Comparison of ENCODE assay signal across 21 cellular contexts in the genomic region with DNA sequence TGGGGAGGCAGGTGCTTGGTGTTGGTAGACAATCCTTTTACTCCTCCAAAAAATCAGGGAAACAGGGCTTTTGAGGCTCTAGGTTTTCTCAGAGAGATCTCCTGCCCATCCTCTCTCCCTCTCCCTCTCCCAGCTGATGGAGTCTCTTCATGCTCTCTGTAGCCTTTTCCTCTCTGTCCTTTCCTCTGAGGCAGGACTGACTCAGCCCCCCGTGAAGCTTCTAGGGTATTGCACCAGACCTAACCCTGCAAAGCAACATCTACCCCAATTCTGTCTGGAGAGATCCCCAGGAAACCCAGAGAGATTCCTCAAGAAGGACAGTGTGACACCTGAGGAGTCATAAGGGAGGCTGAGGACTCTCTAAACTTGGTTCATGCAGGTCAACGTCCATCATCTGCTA.
"Had no signal": no experiment of that assay in that cellular context is flagged by ENCODE, and none has a peak within 500 bp of the region (broad histone marks: within the 10 kb centered on the region; RNA-seq: fewer than 3 reads in every experiment).

No MANE protein-coding gene starts in this region.

- H3K36me3 ChIP-seq: heart right ventricle, left lung, right lobe of liver, tibial artery had no signal

- H3K27ac Mint-ChIP-seq: activated CD4-positive, alpha-beta memory T cell treated with anti-CD3 and anti-CD28 coated beads for 36 hours; activated CD8-positive, alpha-beta memory T cell treated with anti-CD3 and anti-CD28 coated beads, Interleukin-2, amount 10 ng/mL, durations not matched to agents 7 days and 5 days; activated naive CD8-positive, alpha-beta T cell; mesothelial cell of epicardium; nephron; T-cell had no signal

- H3K27me3 Mint-ChIP-seq: activated CD4-positive, alpha-beta memory T cell treated with anti-CD3 and anti-CD28 coated beads for 36 hours; activated CD8-positive, alpha-beta memory T cell treated with anti-CD3 and anti-CD28 coated beads, Interleukin-2, amount 10 ng/mL, durations not matched to agents 7 days and 5 days; activated naive CD8-positive, alpha-beta T cell; stimulated activated naive CD8-positive, alpha-beta T cell treated with anti-CD3 and anti-CD28 coated beads, Interleukin-15, amount 100 ng/mL, for 72 hours; T-cell had no signal

- H3K4me1 ChIP-seq: left lung, parathyroid adenoma, tibial artery had no signal

- H3K9me3 ChIP-seq: left lung, right lobe of liver, tibial artery had no signal

- H3K27me3 ChIP-seq: heart right ventricle, left lung, right lobe of liver, tibial artery had no signal

- H3K9me3 Mint-ChIP-seq: activated CD4-positive, alpha-beta memory T cell treated with anti-CD3 and anti-CD28 coated beads for 36 hours had no signal

- H3K4me3 ChIP-seq: heart right ventricle, left lung, right lobe of liver, skin epidermis, tibial artery had no signal

- H3K27ac ChIP-seq: left lung, parathyroid adenoma, right lobe of liver, skin epidermis, tibial artery had no signal

- ATAC-seq: activated CD8-positive, alpha-beta memory T cell treated with anti-CD3 and anti-CD28 coated beads, Interleukin-2, amount 10 ng/mL, durations not matched to agents 7 days and 5 days; left lung; right lobe of liver; stimulated activated naive CD8-positive, alpha-beta T cell treated with anti-CD3 and anti-CD28 coated beads, Interleukin-15, amount 100 ng/mL, for 72 hours; T-cell had no signal

- H3K4me1 Mint-ChIP-seq: T-cell had no signal

- H3K4me3 Mint-ChIP-seq: activated CD4-positive, alpha-beta memory T cell treated with anti-CD3 and anti-CD28 coated beads for 36 hours; activated CD8-positive, alpha-beta memory T cell treated with anti-CD3 and anti-CD28 coated beads, Interleukin-2, amount 10 ng/mL, durations not matched to agents 7 days and 5 days; activated naive CD8-positive, alpha-beta T cell; mesothelial cell of epicardium; nephron; stimulated activated naive CD8-positive, alpha-beta T cell treated with anti-CD3 and anti-CD28 coated beads, Interleukin-15, amount 100 ng/mL, for 72 hours; T-cell had no signal

- DNase-seq: activated CD4-positive, alpha-beta memory T cell treated with anti-CD3 and anti-CD28 coated beads for 36 hours; activated CD8-positive, alpha-beta memory T cell treated with anti-CD3 and anti-CD28 coated beads, Interleukin-2, amount 10 ng/mL, durations not matched to agents 7 days and 5 days; activated naive CD4-positive, alpha-beta T cell; activated T-cell treated with anti-CD3 and anti-CD28 coated beads for 4 hours; amniotic stem cell; cerebellar nuclear complex; cortex of kidney; heart right ventricle; kidney glomerular epithelial cell; left lung; nucleus accumbens; right lobe of liver; stimulated activated CD4-positive, alpha-beta T cell treated with anti-CD3 and anti-CD28 coated beads, Interleukin-1b, Interleukin-23, amount 100 ng/mL, for 48 hours; stimulated activated naive CD8-positive, alpha-beta T cell treated with anti-CD3 and anti-CD28 coated beads, Interleukin-15, amount 100 ng/mL, for 72 hours; T-cell; tibial artery had no signal

- H3K36me3 Mint-ChIP-seq: mesothelial cell of epicardium had no signal
